In the genomic region with DNA sequence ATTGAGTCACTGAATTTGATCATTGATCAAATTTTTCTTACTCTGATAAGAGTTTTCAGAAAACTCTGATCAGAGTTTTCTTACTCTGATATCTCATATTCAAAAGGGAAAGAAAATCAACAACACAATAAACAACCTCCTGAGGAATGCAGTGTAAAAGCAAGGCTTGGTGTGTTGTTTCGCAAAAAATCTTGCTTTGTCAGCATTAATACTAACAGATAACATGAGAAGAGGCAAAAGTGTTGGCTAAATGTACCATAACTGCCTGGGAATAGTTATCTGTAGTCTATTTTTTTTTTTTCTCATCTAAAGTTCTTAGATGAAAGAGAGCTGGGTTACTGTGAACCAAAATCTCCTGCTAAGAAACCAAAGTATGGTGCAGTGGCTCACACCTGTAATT, we compare ENCODE assay signal across 27 cellular contexts. TPM values are rescaled to one million over a fixed set of nuclear protein-coding genes. Genes with fewer than 3 reads are reported as not detected.
DNase-seq lines count a peak whose midpoint lies in the region; ATAC-seq, FAIRE-seq and TF ChIP-seq lines count a peak whose summit lies in the region.
"Had no signal": no experiment of that assay in that cellular context is flagged by ENCODE, and none has a peak within 500 bp of the region (broad histone marks: within the 10 kb centered on the region; RNA-seq: fewer than 3 reads in every experiment).

No MANE protein-coding gene starts in this region.

- no peak for TF ChIP-seq EP300 in K562 (IDR thresholded peaks at IDR 0.05; ENCODE audit: low read length)

- no peaks in the 10 kb centered on the region for H3K9me1 ChIP-seq in K562 (ENCODE audit: control insufficient read depth, insufficient read depth, low read length)

- POLR2A ChIA-PET in K562 (lab: Yijun Ruan, JAX), result no interaction called here
- POLR2A ChIA-PET in naive thymus-derived CD4-positive, alpha-beta T cell (lab: Charles Lee), result interaction anchor here (1.0 to 1.3 kb wide), 3 partner anchors 11 to 162 kb away, joined by 3 to 5 read pairs (median 4); no protein-coding TSS in a partner anchor

- intact Hi-C loops in K562 (cut with micrococcal nuclease), result no loop called here
- intact Hi-C loops in naive thymus-derived CD4-positive, alpha-beta T cell (cut with micrococcal nuclease), result no loop called here

- no peak overlapping the region for H3K4me3 ChIP-seq in K562
- H3K4me3 ChIP-seq in naive thymus-derived CD4-positive, alpha-beta T cell (ENCODE audit: low read length), result no peak overlapping the region
- H3K4me3 ChIP-seq: BLaER1 treated with 17β-estradiol and CSF1 and Interleukin-3, amounts not matched to agents 10 nM and 100 nM; GM12878; MG63; SJSA1 had no signal

- H3K79me2 ChIP-seq in K562 (ENCODE audit: control insufficient read depth, insufficient read depth, low read length), result no peaks in the 10 kb centered on the region

- no peak for ATAC-seq in K562
- no peak for ATAC-seq in naive thymus-derived CD4-positive, alpha-beta T cell
- ATAC-seq: GM12878 had no signal

- no peaks in the 10 kb centered on the region for H3K4me1 ChIP-seq in K562 (replicated peaks in 1 of 2; ENCODE audit: control insufficient read depth in 2 of 2, insufficient read depth in 2 of 2, low read length in 2 of 2)
- peaks cover 0 to 9% of the 10 kb centered on the region in 2 donors for H3K4me1 ChIP-seq in naive thymus-derived CD4-positive, alpha-beta T cell (ENCODE audit: control insufficient read depth in 2 of 2, insufficient read depth in 2 of 2, low read length in 2 of 2)
- H3K4me1 ChIP-seq: SJSA1 had no signal

- no peak overlapping the region for H3K27ac ChIP-seq in K562 (ENCODE audit: extremely low read depth, low read depth, low read length)
- H3K27ac ChIP-seq in naive thymus-derived CD4-positive, alpha-beta T cell (ENCODE audit: low read depth, low read length), result no peak overlapping the region
- H3K27ac ChIP-seq: BLaER1 treated with 17β-estradiol and CSF1 and Interleukin-3, amounts not matched to agents 10 nM and 100 nM; HL-60; SJSA1 had no signal

- H3K27me3 ChIP-seq in K562 (ENCODE audit: control insufficient read depth in 2 of 2, insufficient read depth in 2 of 2, low read length in 2 of 2), result peaks cover 7 to 13% of the 10 kb centered on the region in 2 experiments; a peak in 4 of 5 replicates
- no peaks in the 10 kb centered on the region for H3K27me3 ChIP-seq in naive thymus-derived CD4-positive, alpha-beta T cell (ENCODE audit: control insufficient read depth in 2 of 2, insufficient read depth in 2 of 2, low read length in 2 of 2)
- H3K27me3 ChIP-seq: BLaER1 treated with 17β-estradiol and CSF1 and Interleukin-3, amounts not matched to agents 10 nM and 100 nM; MG63; SJSA1 had no signal

- no TSS peak for BruUV-seq in K562 (replicated peaks; lab: Mats Ljungman, UMichigan)

- peaks cover 23% of the 10 kb centered on the region for H3K36me3 Mint-ChIP-seq in activated naive CD8-positive, alpha-beta T cell
- peaks cover 60% of the 10 kb centered on the region for H3K36me3 Mint-ChIP-seq in activated naive CD8-positive, alpha-beta T cell treated with anti-CD3 and anti-CD28 coated beads for 36 hours
- H3K36me3 Mint-ChIP-seq in naive thymus-derived CD4-positive, alpha-beta T cell, result peaks cover 20 to 58% (median 48%) of the 10 kb centered on the region in 5 donors

- no peak for DNase-seq in activated naive CD8-positive, alpha-beta T cell treated with anti-CD3 and anti-CD28 coated beads for 36 hours
- DNase-seq in K562 (ENCODE audit: extremely low read depth in 1 of 4, low spot score in 3 of 4) (no peak), nucleus accumbens (lab: John Stamatoyannopoulos, UW) (no peak), NCI-H1105 treated with DMSO at 0.1 percent for 48 hours (lab: John Stamatoyannopoulos, UW) (no peak), T1000 (lab: John Stamatoyannopoulos, UW) (no peak)
- DNase-seq in naive thymus-derived CD4-positive, alpha-beta T cell, result no peak
- DNase-seq in stimulated activated CD4-positive, alpha-beta T cell treated with anti-CD3 and anti-CD28 coated beads, Interleukin-12 subunit alpha, Interleukin-12 subunit beta, amount 100 ng/mL, for 4 hours, result no peak
- DNase-seq: CD8-positive, alpha-beta memory T cell; DMS 273 treated with DMSO at 0.1 percent for 48 hours; DMS79; EL; GDM1; KG1; MG63; NCI-H1417; NCI-H1694; NCI-H2029 treated with DMSO at 0.1 percent for 48 hours; NCI-H2227 treated with DMSO at 0.1 percent for 48 hours; NCI-H526 treated with DMSO at 0.1 percent for 48 hours; Right ventricle myocardium superior; RPMI8226 had no signal

- FAIRE-seq in K562 (lab: Jason Lieb, UNC), result no peak
- FAIRE-seq: GM12878, H54 had no signal

- no peaks in the 10 kb centered on the region for H4K20me1 ChIP-seq in K562 (replicated peaks; ENCODE audit: control insufficient read depth, insufficient read depth, low read length)
- H4K20me1 ChIP-seq: BLaER1 treated with 17β-estradiol and CSF1 and Interleukin-3, amounts not matched to agents 10 nM and 100 nM had no signal

- 0% methylated on average over 1 of the region's 1 CpG for WGBS in K562 (ENCODE audit: insufficient coverage, low coverage, missing lambda C conversion rate)

- no peaks in the 10 kb centered on the region for H3K9me3 Mint-ChIP-seq in activated naive CD8-positive, alpha-beta T cell (ENCODE audit: low read depth)
- no peaks in the 10 kb centered on the region for H3K9me3 Mint-ChIP-seq in activated naive CD8-positive, alpha-beta T cell treated with anti-CD3 and anti-CD28 coated beads for 36 hours
- no peaks in the 10 kb centered on the region for H3K9me3 Mint-ChIP-seq in naive thymus-derived CD4-positive, alpha-beta T cell
- H3K9me3 Mint-ChIP-seq: CD8-positive, alpha-beta memory T cell had no signal

- H3K27ac Mint-ChIP-seq in activated naive CD8-positive, alpha-beta T cell, result peak overlapping the region; percentile 87
- no peak overlapping the region for H3K27ac Mint-ChIP-seq in activated naive CD8-positive, alpha-beta T cell treated with anti-CD3 and anti-CD28 coated beads for 36 hours
- peak overlapping the region in 6 of 9 donors; percentile 38 to 89 (median 63) for H3K27ac Mint-ChIP-seq in naive thymus-derived CD4-positive, alpha-beta T cell

- H3K9ac ChIP-seq in K562 (ENCODE audit: insufficient read depth in 1 of 2, low read depth in 2 of 2, low read length in 2 of 2), result no peak overlapping the region
- H3K9ac ChIP-seq: BLaER1 treated with 17β-estradiol and CSF1 and Interleukin-3, amounts not matched to agents 10 nM and 100 nM had no signal

- peaks cover 46% of the 10 kb centered on the region for H3K4me1 Mint-ChIP-seq in activated naive CD8-positive, alpha-beta T cell (ENCODE audit: low read depth)
- H3K4me1 Mint-ChIP-seq in activated naive CD8-positive, alpha-beta T cell treated with anti-CD3 and anti-CD28 coated beads for 36 hours, result peaks cover 28% of the 10 kb centered on the region
- H3K4me1 Mint-ChIP-seq in naive thymus-derived CD4-positive, alpha-beta T cell, result peaks cover 25 to 66% (median 46%) of the 10 kb centered on the region in 7 donors

- no peak overlapping the region for H3K4me2 ChIP-seq in K562 (ENCODE audit: insufficient read depth, low read length)

- TF ChIP-seq RAD21 in K562 (CRISPR knock-in tag; conservative IDR thresholded peaks at IDR 0.05 in 1 of 2, IDR thresholded peaks at IDR 0.05 in 1 of 2), result no peak

- CTCF ChIA-PET in K562 (lab: Yijun Ruan, JAX; ENCODE audit: low intra/inter-chr PET ratio), result interaction anchor here (0.5 kb wide), 1 partner anchor 166 kb away, joined by 3 read pairs; no protein-coding TSS in a partner anchor
- CTCF ChIA-PET in naive thymus-derived CD4-positive, alpha-beta T cell (lab: Charles Lee), result interaction anchor here (0.7 to 1.5 kb wide), 2 partner anchors 14 to 23 kb away, joined by 3 to 4 read pairs; no protein-coding TSS in a partner anchor

- no peak overlapping the region for H3K4me3 Mint-ChIP-seq in activated naive CD8-positive, alpha-beta T cell
- no peak overlapping the region for H3K4me3 Mint-ChIP-seq in activated naive CD8-positive, alpha-beta T cell treated with anti-CD3 and anti-CD28 coated beads for 36 hours
- H3K4me3 Mint-ChIP-seq in naive thymus-derived CD4-positive, alpha-beta T cell, result no peak overlapping the region
- H3K4me3 Mint-ChIP-seq: CD8-positive, alpha-beta memory T cell had no signal

- in situ Hi-C loops in K562 (cut with MboI), result no loop called here

- no peaks in the 10 kb centered on the region for H3K36me3 ChIP-seq in K562 (ENCODE audit: control insufficient read depth, insufficient read depth, low read length)
- peaks cover 16 to 69% (median 24%) of the 10 kb centered on the region in 3 experiments for H3K36me3 ChIP-seq in naive thymus-derived CD4-positive, alpha-beta T cell (ENCODE audit: control insufficient read depth in 2 of 3, insufficient read depth in 3 of 3, low read length in 3 of 3)
- H3K36me3 ChIP-seq: MG63 had no signal

- H3K9me3 ChIP-seq in K562 (replicated peaks; ENCODE audit: control insufficient read depth, insufficient read depth, low read depth, low read length), result no peaks in the 10 kb centered on the region
- H3K9me3 ChIP-seq in naive thymus-derived CD4-positive, alpha-beta T cell (ENCODE audit: control insufficient read depth in 2 of 3, low read length in 3 of 3), result no peaks in the 10 kb centered on the region
- H3K9me3 ChIP-seq: BLaER1 treated with 17β-estradiol and CSF1 and Interleukin-3, amounts not matched to agents 10 nM and 100 nM; MG63; SJSA1 had no signal

- TF ChIP-seq CTCF in K562 (IDR thresholded peaks at IDR 0.05 in 2 of 3, conservative IDR thresholded peaks at IDR 0.05 in 1 of 3; ENCODE audit: insufficient read depth in 2 of 3, low read depth in 1 of 3, low read length in 3 of 3), result no peak

- no peak for TF ChIP-seq POLR2A in K562 (conservative IDR thresholded peaks at IDR 0.05)

- no peak overlapping the region for H2AFZ ChIP-seq in K562 (ENCODE audit: low read depth, low read length)

- H3K27me3 Mint-ChIP-seq in activated naive CD8-positive, alpha-beta T cell, result no peaks in the 10 kb centered on the region
- no peaks in the 10 kb centered on the region for H3K27me3 Mint-ChIP-seq in activated naive CD8-positive, alpha-beta T cell treated with anti-CD3 and anti-CD28 coated beads for 36 hours
- no peaks in the 10 kb centered on the region for H3K27me3 Mint-ChIP-seq in naive thymus-derived CD4-positive, alpha-beta T cell
- H3K27me3 Mint-ChIP-seq: CD8-positive, alpha-beta memory T cell had no signal

RNA-seq across cellular contexts. Expression of a gene that starts 24.8 kb away (rescaled TPM):
- total RNA-seq in activated naive CD8-positive, alpha-beta T cell treated with anti-CD3 and anti-CD28 coated beads for 36 hours, result 100 to 1,000 TPM; 132 to 140 TPM
- not detected in 2 replicates for total RNA-seq in K562 (2011; cell fraction: chromatin; rRNA removed; ENCODE audit: low replicate concordance)
- not detected in 2 replicates for total RNA-seq in K562 (2011; cell fraction: nucleolus; rRNA removed)
- total RNA-seq in K562 (2011; cell fraction: nucleoplasm; rRNA removed), result not detected in 2 replicates
- total RNA-seq in K562 (2014; rRNA removed) (not detected in 2 replicates), K562 (2014; rRNA removed; fragmentation: Illumina TruSeq; extraction: Trizol) (not detected in 2 replicates), K562 (2015; rRNA removed; fragmentation: Illumina TruSeq; extraction: Trizol) (0.30 and 0.51 TPM in 2 replicates), K562 (2021) (0.27 and 0.58 TPM in 2 replicates)
- polyA plus RNA-seq in K562 (2011; rRNA removed) (0.07 TPM in 1 of 2 replicates, not detected in the other), K562 (2014; fragmentation: Illumina TruSeq; extraction: Trizol) (not detected in 2 replicates), K562 (2014; fragmentation: Nextera tagmentation; extraction: Ambion mirVana) (not detected), K562 (2014; rRNA removed) (0.05 TPM in 1 of 2 replicates, not detected in the other)
- not detected in 2 replicates for polyA plus RNA-seq in K562 (2011; cell fraction: cytosol; rRNA removed)
- not detected in 2 replicates for polyA plus RNA-seq in K562 (2011; cell fraction: nucleus; rRNA removed)
- polyA plus RNA-seq in K562 (2012), result 0.10 TPM in 1 of 2 replicates, not detected in the other
- not detected in 2 replicates for polyA minus RNA-seq in K562 (2011; rRNA and poly(A)+ RNA removed)
- polyA minus RNA-seq in K562 (2011; cell fraction: cytosol; rRNA and poly(A)+ RNA removed), result not detected in 2 replicates
- polyA minus RNA-seq in K562 (2011; cell fraction: nucleus; rRNA and poly(A)+ RNA removed), result not detected in 2 replicates
- total RNA-seq in naive thymus-derived CD4-positive, alpha-beta T cell, result 100 to 1,000 TPM; 204 to 340 (median 247) TPM
- 100 to 1,000 TPM; 336 to 634 TPM for polyA plus RNA-seq in naive thymus-derived CD4-positive, alpha-beta T cell

RNA-seq across cellular contexts. Expression of a gene that starts 54.8 kb away (rescaled TPM):
- total RNA-seq in activated naive CD8-positive, alpha-beta T cell treated with anti-CD3 and anti-CD28 coated beads for 36 hours, result 10 to 100 TPM; 42.6 to 43.9 TPM
- total RNA-seq in K562 (2011; cell fraction: chromatin; rRNA removed; ENCODE audit: low replicate concordance), result 19.1 and 28.5 TPM in 2 replicates
- 9.5 and 12.2 TPM in 2 replicates for total RNA-seq in K562 (2011; cell fraction: nucleolus; rRNA removed)
- 18.7 and 26.3 TPM in 2 replicates for total RNA-seq in K562 (2011; cell fraction: nucleoplasm; rRNA removed)
- total RNA-seq in K562 (2014; rRNA removed), result 46.6 and 67.8 TPM in 2 replicates
- 69.9 and 76.0 TPM in 2 replicates for total RNA-seq in K562 (2014; rRNA removed; fragmentation: Illumina TruSeq; extraction: Trizol)
- 67.9 and 70.9 TPM in 2 replicates for total RNA-seq in K562 (2015; rRNA removed; fragmentation: Illumina TruSeq; extraction: Trizol)
- total RNA-seq in K562 (2021), result 44.7 and 48.6 TPM in 2 replicates
- 59.4 and 77.9 TPM in 2 replicates for polyA plus RNA-seq in K562 (2011; rRNA removed)
- 36.8 and 37.1 TPM in 2 replicates for polyA plus RNA-seq in K562 (2011; cell fraction: cytosol; rRNA removed)
- 14.8 and 20.0 TPM in 2 replicates for polyA plus RNA-seq in K562 (2011; cell fraction: nucleus; rRNA removed)
- polyA plus RNA-seq in K562 (2012), result 49.8 and 86.2 TPM in 2 replicates
- 82.4 and 82.7 TPM in 2 replicates for polyA plus RNA-seq in K562 (2014; fragmentation: Illumina TruSeq; extraction: Trizol)
- polyA plus RNA-seq in K562 (2014; fragmentation: Nextera tagmentation; extraction: Ambion mirVana), result 100 to 1,000 TPM; 171 to 180 TPM
- 57.5 and 78.4 TPM in 2 replicates for polyA plus RNA-seq in K562 (2014; rRNA removed)
- 67.7 and 73.6 TPM in 2 replicates for polyA minus RNA-seq in K562 (2011; rRNA and poly(A)+ RNA removed)
- 13.8 and 21.3 TPM in 2 replicates for polyA minus RNA-seq in K562 (2011; cell fraction: cytosol; rRNA and poly(A)+ RNA removed)
- 13.3 and 22.9 TPM in 2 replicates for polyA minus RNA-seq in K562 (2011; cell fraction: nucleus; rRNA and poly(A)+ RNA removed)
- total RNA-seq in naive thymus-derived CD4-positive, alpha-beta T cell, result 10 to 100 TPM; 23.5 to 32.8 (median 24.7) TPM
- 10 to 100 TPM; 53.7 to 59.7 TPM for polyA plus RNA-seq in naive thymus-derived CD4-positive, alpha-beta T cell

Comparison
In these comparisons a context has a peak if more than half of its experiments do, and no peak if none do; other contexts are left out.
1. RNA of a gene that starts 24.8 kb away (total RNA-seq): 204 to 340 TPM in naive thymus-derived CD4-positive, alpha-beta T cell and 132 to 140 TPM in activated naive CD8-positive, alpha-beta T cell treated with anti-CD3 and anti-CD28 coated beads for 36 hours; 0.27 to 0.58 TPM in K562; every median in the first group is over 10 times any median in the second.